15 cellular contexts compared by ENCODE assay signal in the genomic region with DNA sequence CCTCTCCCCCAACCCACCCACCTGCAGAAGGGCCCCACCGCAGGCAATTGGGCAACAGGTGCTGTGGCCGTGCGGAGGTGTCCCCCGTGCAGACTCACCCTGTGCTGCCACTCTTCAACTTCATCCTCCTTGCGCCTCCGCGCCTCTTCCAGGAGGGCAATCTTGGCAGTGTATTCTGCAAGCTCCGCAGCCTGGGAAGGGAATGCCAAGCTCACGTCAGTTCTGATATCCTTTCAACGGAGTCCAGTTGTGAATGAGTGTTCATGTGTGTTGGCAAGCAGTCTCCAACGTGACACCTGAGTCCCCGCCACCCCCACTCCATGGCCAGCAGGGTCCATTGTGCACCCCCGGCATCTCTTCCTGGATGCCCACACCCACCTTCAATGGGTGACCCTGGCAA. TPM values are rescaled to one million over a fixed set of nuclear protein-coding genes. Genes with fewer than 3 reads are reported as not detected.
DNase-seq lines count a peak whose midpoint lies in the region; ATAC-seq and TF ChIP-seq lines count a peak whose summit lies in the region.
"Had no signal": no experiment of that assay in that cellular context is flagged by ENCODE, and none has a peak within 500 bp of the region (broad histone marks: within the 10 kb centered on the region; RNA-seq: fewer than 3 reads in every experiment).

No MANE protein-coding gene starts in this region.

- H3K36me3 Mint-ChIP-seq in endothelial cell (ENCODE audit: low read depth, unreplicated experiment): peaks cover 72% of the 10 kb centered on the region
- H3K36me3 Mint-ChIP-seq in nephron progenitor cell (ENCODE audit: low read depth): peaks cover 70% of the 10 kb centered on the region

- peaks cover 10% of the 10 kb centered on the region for H3K27me3 Mint-ChIP-seq in endothelial cell (ENCODE audit: unreplicated experiment)
- peaks cover under 1% of the 10 kb centered on the region for H3K27me3 Mint-ChIP-seq in nephron progenitor cell (ENCODE audit: low read depth, poor library complexity)

- peaks cover 4 to 17% (median 9%) of the 10 kb centered on the region in 4 donors for H3K4me1 ChIP-seq in esophagus muscularis mucosa
- H3K4me1 ChIP-seq: tibial artery had no signal

- intact Hi-C loops in esophagus muscularis mucosa (cut with DNase I): no loop called here

- no peak for TF ChIP-seq POLR2A in esophagus muscularis mucosa (IDR thresholded peaks at IDR 0.05; ENCODE audit: low read depth)

- peaks cover 91 to 100% (median 97%) of the 10 kb centered on the region in 4 donors for H3K36me3 ChIP-seq in esophagus muscularis mucosa

- H3K9me3 ChIP-seq in esophagus muscularis mucosa: no peaks in the 10 kb centered on the region
- H3K9me3 ChIP-seq: neutrophil, tibial artery had no signal

- DNase-seq in NCI-H2107 treated with DMSO at 0.1 percent for 48 hours (lab: John Stamatoyannopoulos, UW; ENCODE audit: unreplicated experiment) (peak; percentile 64), NCI-H2107 (lab: John Stamatoyannopoulos, UW) (no peak), NCI-H2196 treated with DMSO at 0.1 percent for 48 hours (lab: John Stamatoyannopoulos, UW; ENCODE audit: unreplicated experiment) (peak; percentile 75), endothelial cell (ENCODE audit: low spot score) (no peak), nephron progenitor cell (no peak), esophagus muscularis mucosa (ENCODE audit: extremely low spot score) (no peak)
- DNase-seq in stimulated activated CD4-positive, alpha-beta T cell treated with anti-CD3 and anti-CD28 coated beads, Interleukin-2, amount 100 ng/mL, for 24 hours: no peak
- DNase-seq: activated T-cell treated with anti-CD3 and anti-CD28 coated beads, Interleukin-2, amount 50 U/mL, for 4 hours; brain microvascular endothelial cell had no signal

- ATAC-seq in GM21529 (IDR thresholded peaks at IDR 0.05; ENCODE audit: unreplicated experiment): no peak
- ATAC-seq: activated T-cell treated with anti-CD3 and anti-CD28 coated beads, Interleukin-2, amount 50 U/mL, for 4 hours; left colon had no signal

- 87% methylated on average over 9 of the region's 13 CpGs for WGBS in esophagus muscularis mucosa

- H3K9me3 Mint-ChIP-seq in endothelial cell (ENCODE audit: unreplicated experiment) (no peaks in the 10 kb centered on the region), nephron progenitor cell (no peaks in the 10 kb centered on the region)
- H3K9me3 Mint-ChIP-seq: activated T-cell treated with anti-CD3 and anti-CD28 coated beads, Interleukin-2, amount 50 U/mL, for 4 hours had no signal

- no peak for TF ChIP-seq EP300 in esophagus muscularis mucosa (IDR thresholded peaks at IDR 0.05)

- H3K4me3 ChIP-seq in esophagus muscularis mucosa: no peak overlapping the region
- H3K4me3 ChIP-seq: skin epidermis, tibial artery had no signal

- no peak overlapping the region for H3K27ac ChIP-seq in esophagus muscularis mucosa (replicated peaks in 1 of 4)
- H3K27ac ChIP-seq: brain microvascular endothelial cell, neutrophil, tibial artery, VCaP had no signal

- H3K27ac Mint-ChIP-seq in endothelial cell (ENCODE audit: unreplicated experiment) (peak overlapping the region; percentile 52), nephron progenitor cell (peak overlapping the region; percentile 89)

- H3K4me1 Mint-ChIP-seq in endothelial cell (ENCODE audit: unreplicated experiment): peaks cover 12% of the 10 kb centered on the region
- H3K4me1 Mint-ChIP-seq in nephron progenitor cell: peaks cover 75% of the 10 kb centered on the region

- H3K4me3 Mint-ChIP-seq in endothelial cell (ENCODE audit: unreplicated experiment) (peak overlapping the region; percentile 84), nephron progenitor cell (no peak overlapping the region)
- H3K4me3 Mint-ChIP-seq: activated T-cell treated with anti-CD3 and anti-CD28 coated beads, Interleukin-2, amount 50 U/mL, for 4 hours had no signal

- TF ChIP-seq CTCF in endothelial cell (IDR thresholded peaks at IDR 0.05; ENCODE audit: unreplicated experiment): no peak
- TF ChIP-seq CTCF in nephron progenitor cell (IDR thresholded peaks at IDR 0.05): no peak
- TF ChIP-seq CTCF in esophagus muscularis mucosa (IDR thresholded peaks at IDR 0.05): no peak

- no peaks in the 10 kb centered on the region for H3K27me3 ChIP-seq in esophagus muscularis mucosa
- H3K27me3 ChIP-seq: brain microvascular endothelial cell, neutrophil, tibial artery had no signal

RNA-seq across cellular contexts. Expression of gene EZR, which starts 49.9 kb away (rescaled TPM):
- total RNA-seq in endothelial cell (ENCODE audit: unreplicated experiment) (125 TPM), esophagus muscularis mucosa (100 to 1,000 TPM; 205 to 226 (median 212) TPM)

Comparison
In these comparisons a context has a peak if more than half of its experiments do, and no peak if none do; other contexts are left out.
1. DNase-seq: peak in NCI-H2107 treated with DMSO at 0.1 percent for 48 hours (single experiment) and NCI-H2196 treated with DMSO at 0.1 percent for 48 hours (single experiment); none in NCI-H2107 (single experiment), endothelial cell (single experiment), nephron progenitor cell (single experiment), stimulated activated CD4-positive, alpha-beta T cell treated with anti-CD3 and anti-CD28 coated beads, Interleukin-2, amount 100 ng/mL, for 24 hours (0 of 2) and esophagus muscularis mucosa (single experiment).